ENCODE assay signal across 1 cellular context in genomic region chrX:21812628-21813027, GRCh38.
TF ChIP-seq lines count a peak whose summit lies in the region.

No MANE protein-coding gene starts in this region.

TF ChIP-seq in GM23338, 12 proteins besides CTCF, POLR2A, EP300 and RAD21:
- no peak for TF ChIP-seq EZH2phosphoT487 (IDR thresholded peaks at IDR 0.05; ENCODE audit: unreplicated experiment)
- TF ChIP-seq NANOG (IDR thresholded peaks at IDR 0.05; ENCODE audit: borderline replicate concordance): peak; percentile 51; the same call in 1 of the 2 replicates
- TF ChIP-seq CREB1 (CRISPR knock-in tag; IDR thresholded peaks at IDR 0.05; ENCODE audit: low read depth): no peak
